ENCODE assay signal across 1 cellular context in the genomic region with DNA sequence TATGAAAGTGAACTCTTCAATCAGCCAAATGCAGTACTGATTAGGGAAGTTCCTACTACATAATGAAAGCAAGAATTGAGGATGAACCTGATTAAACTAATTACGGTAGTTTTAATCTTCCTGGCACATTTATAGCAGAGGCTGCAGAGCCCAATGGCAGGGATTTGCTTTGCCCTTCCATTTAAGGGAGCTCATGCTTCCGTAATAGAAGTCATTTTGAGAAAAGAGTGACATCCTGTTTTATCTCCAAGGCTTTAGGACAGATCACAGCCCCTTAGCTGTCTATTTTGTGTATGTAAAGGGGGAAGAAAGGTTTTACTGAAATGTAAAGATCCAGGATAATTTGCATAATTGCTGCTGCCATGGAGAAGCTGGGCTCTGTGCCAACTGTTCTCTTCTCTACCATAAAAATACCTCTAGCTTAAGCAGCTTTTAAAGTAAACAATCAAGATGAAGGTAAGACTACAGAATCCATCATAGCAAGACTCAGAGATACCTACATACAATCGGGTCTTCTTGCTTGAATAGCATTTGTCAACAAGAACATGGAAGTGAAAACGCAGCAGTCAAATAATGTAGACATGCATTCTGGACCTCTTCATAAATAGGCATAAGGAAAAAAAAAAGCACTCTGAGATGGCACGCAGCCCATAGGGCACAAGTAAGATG.
TF ChIP-seq lines count a peak whose summit lies in the region.

No MANE protein-coding gene starts in this region.

TF ChIP-seq in liver, 16 proteins besides CTCF, POLR2A, EP300 and RAD21 (continued from another document):
- TF ChIP-seq, protein P1, sequence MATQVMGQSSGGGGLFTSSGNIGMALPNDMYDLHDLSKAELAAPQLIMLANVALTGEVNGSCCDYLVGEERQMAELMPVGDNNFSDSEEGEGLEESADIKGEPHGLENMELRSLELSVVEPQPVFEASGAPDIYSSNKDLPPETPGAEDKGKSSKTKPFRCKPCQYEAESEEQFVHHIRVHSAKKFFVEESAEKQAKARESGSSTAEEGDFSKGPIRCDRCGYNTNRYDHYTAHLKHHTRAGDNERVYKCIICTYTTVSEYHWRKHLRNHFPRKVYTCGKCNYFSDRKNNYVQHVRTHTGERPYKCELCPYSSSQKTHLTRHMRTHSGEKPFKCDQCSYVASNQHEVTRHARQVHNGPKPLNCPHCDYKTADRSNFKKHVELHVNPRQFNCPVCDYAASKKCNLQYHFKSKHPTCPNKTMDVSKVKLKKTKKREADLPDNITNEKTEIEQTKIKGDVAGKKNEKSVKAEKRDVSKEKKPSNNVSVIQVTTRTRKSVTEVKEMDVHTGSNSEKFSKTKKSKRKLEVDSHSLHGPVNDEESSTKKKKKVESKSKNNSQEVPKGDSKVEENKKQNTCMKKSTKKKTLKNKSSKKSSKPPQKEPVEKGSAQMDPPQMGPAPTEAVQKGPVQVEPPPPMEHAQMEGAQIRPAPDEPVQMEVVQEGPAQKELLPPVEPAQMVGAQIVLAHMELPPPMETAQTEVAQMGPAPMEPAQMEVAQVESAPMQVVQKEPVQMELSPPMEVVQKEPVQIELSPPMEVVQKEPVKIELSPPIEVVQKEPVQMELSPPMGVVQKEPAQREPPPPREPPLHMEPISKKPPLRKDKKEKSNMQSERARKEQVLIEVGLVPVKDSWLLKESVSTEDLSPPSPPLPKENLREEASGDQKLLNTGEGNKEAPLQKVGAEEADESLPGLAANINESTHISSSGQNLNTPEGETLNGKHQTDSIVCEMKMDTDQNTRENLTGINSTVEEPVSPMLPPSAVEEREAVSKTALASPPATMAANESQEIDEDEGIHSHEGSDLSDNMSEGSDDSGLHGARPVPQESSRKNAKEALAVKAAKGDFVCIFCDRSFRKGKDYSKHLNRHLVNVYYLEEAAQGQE (IDR thresholded peaks at IDR 0.05) = no peak
- TF ChIP-seq SP1 (IDR thresholded peaks at IDR 0.05) (no peak), TAF1 (conservative IDR thresholded peaks at IDR 0.05) (no peak), GABPA (IDR thresholded peaks at IDR 0.05 in 1 of 2, conservative IDR thresholded peaks at IDR 0.05 in 1 of 2) (no peak), HNF4A (conservative IDR thresholded peaks at IDR 0.05) (no peak), JUND (IDR thresholded peaks at IDR 0.05) (no peak), HNF4G (IDR thresholded peaks at IDR 0.05) (no peak), FOXA2 (IDR thresholded peaks at IDR 0.05) (no peak), FOXA1 (IDR thresholded peaks at IDR 0.05) (no peak), YY1 (IDR thresholded peaks at IDR 0.05) (no peak)
- TF ChIP-seq, protein P2, sequence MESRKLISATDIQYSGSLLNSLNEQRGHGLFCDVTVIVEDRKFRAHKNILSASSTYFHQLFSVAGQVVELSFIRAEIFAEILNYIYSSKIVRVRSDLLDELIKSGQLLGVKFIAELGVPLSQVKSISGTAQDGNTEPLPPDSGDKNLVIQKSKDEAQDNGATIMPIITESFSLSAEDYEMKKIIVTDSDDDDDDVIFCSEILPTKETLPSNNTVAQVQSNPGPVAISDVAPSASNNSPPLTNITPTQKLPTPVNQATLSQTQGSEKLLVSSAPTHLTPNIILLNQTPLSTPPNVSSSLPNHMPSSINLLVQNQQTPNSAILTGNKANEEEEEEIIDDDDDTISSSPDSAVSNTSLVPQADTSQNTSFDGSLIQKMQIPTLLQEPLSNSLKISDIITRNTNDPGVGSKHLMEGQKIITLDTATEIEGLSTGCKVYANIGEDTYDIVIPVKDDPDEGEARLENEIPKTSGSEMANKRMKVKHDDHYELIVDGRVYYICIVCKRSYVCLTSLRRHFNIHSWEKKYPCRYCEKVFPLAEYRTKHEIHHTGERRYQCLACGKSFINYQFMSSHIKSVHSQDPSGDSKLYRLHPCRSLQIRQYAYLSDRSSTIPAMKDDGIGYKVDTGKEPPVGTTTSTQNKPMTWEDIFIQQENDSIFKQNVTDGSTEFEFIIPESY (IDR thresholded peaks at IDR 0.05) = no peak
- TF ChIP-seq, protein P3, sequence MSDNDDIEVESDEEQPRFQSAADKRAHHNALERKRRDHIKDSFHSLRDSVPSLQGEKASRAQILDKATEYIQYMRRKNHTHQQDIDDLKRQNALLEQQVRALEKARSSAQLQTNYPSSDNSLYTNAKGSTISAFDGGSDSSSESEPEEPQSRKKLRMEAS (IDR thresholded peaks at IDR 0.05) = no peak
